8 cellular contexts compared by ENCODE assay signal in the genomic region with DNA sequence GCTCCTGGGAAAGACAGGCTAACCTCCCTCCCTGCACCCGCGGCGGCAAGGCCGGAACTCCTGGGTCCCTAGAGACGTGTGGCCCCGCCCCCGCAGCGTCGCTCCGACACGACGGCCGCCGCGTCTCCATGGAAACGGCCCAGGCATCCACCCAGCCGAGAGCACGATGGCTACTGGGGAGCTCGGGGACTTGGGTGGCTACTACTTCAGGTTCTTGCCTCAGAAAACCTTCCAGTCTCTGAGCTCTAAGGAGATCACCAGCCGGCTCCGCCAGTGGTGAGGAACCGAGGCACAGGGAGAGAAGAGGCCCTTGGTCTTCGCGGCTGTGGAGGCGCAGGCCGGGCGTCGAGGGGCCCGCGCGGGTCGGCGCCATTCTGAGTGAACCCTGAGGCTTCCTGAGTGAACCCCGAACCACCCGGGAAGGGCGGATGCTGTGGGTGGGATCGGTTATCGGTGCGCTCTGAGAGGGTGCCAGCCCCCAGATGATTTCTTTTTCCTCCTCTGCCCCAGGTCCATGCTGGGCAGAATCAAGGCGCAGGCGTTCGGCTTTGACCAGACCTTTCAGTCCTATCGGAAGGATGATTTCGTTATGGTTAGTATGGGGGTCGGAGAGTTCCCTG. TPM values are rescaled to one million over a fixed set of nuclear protein-coding genes. Genes with fewer than 3 reads are reported as not detected.
A peak's percentile ranks its signal among the peaks of the same experiment; 100 is the strongest.
DNase-seq lines count a peak whose midpoint lies in the region; ATAC-seq and TF ChIP-seq lines count a peak whose summit lies in the region.

A gene (plus strand): TSS at position 133 of the 620 bp plus-strand sequence. CDS start 34 bp downstream, at position 167.

- TF ChIP-seq CTCF in PC-3 (conservative IDR thresholded peaks at IDR 0.05; ENCODE audit: low read depth, low read length) (no peak), glutamatergic neuron (IDR thresholded peaks at IDR 0.05; ENCODE audit: partially characterized antibody, unreplicated experiment) (no peak), tibial artery (IDR thresholded peaks at IDR 0.05) (no peak)

- H3K9me3 Mint-ChIP-seq in glutamatergic neuron (ENCODE audit: unreplicated experiment): no peaks in the 10 kb centered on the region

- H2AFZ ChIP-seq in PC-3 (ENCODE audit: low read length): peak within 1 kb of the TSS; percentile 97
- H2AFZ ChIP-seq in neuron (ENCODE audit: low read depth, low read length): peak within 1 kb of the TSS; percentile 88

- H3K27me3 ChIP-seq in PC-3 (ENCODE audit: low read length) (no peaks in the 10 kb centered on the region), neuron (ENCODE audit: insufficient read depth, low read length) (no peaks in the 10 kb centered on the region), tibial artery (no peaks in the 10 kb centered on the region)

- H3K9me2 ChIP-seq in PC-3 (replicated peaks; ENCODE audit: low read length): no peaks in the 10 kb centered on the region

- intact Hi-C loops in PC-3 (cut with micrococcal nuclease) (loop anchor here (1.0 kb wide), 1 partner anchor 63 kb away; a partner anchor contains a TSS), tibial artery (cut with DNase I; ENCODE audit: low total_unique reads) (no loop called here)

- no peaks in the 10 kb centered on the region for H3K4me1 Mint-ChIP-seq in glutamatergic neuron (ENCODE audit: low read depth, unreplicated experiment)

- in situ Hi-C loops in KBM-7 (cut with MboI; ENCODE audit: low pct_unique_long_range_greater_than_20kb, low sequenced_read_pairs): no loop called here

- peak within 1 kb of the TSS; percentile 62 for H3K27ac Mint-ChIP-seq in glutamatergic neuron (ENCODE audit: unreplicated experiment)

- no peaks in the 10 kb centered on the region for H3F3A ChIP-seq in PC-3 (ENCODE audit: low read length, unreplicated experiment)

- BruUV-seq in PC-3 (replicated peaks; lab: Mats Ljungman, UMichigan): TSS peak; percentile 80

- H3K4me3 ChIP-seq in PC-3 (ENCODE audit: low read length) (peak within 1 kb of the TSS; percentile 78), neuron (ENCODE audit: low read length) (peak within 1 kb of the TSS; percentile 51), tibial artery (peak within 1 kb of the TSS; percentile 64 to 86)

- no peaks in the 10 kb centered on the region for H3K36me3 Mint-ChIP-seq in glutamatergic neuron (ENCODE audit: unreplicated experiment)

- peak within 1 kb of the TSS; percentile 97 for H3K4me2 ChIP-seq in PC-3 (ENCODE audit: low read length)

- H3K27ac ChIP-seq in PC-3 (ENCODE audit: low read length): no peak within 1 kb of the TSS
- peak within 1 kb of the TSS; percentile 87 to 93 for H3K27ac ChIP-seq in tibial artery

- POLR2A ChIA-PET in PC-3 (lab: Charles Lee; ENCODE audit: unreplicated experiment): no interaction called here

- ATAC-seq in HG03135 (IDR thresholded peaks at IDR 0.05; ENCODE audit: unreplicated experiment) (peak; percentile 56), PC-3 (peak; percentile 95)

- H3K27me3 Mint-ChIP-seq in glutamatergic neuron (ENCODE audit: unreplicated experiment): no peaks in the 10 kb centered on the region

- H3K4me3 Mint-ChIP-seq in glutamatergic neuron (ENCODE audit: unreplicated experiment): peak within 1 kb of the TSS; percentile 86

- no peaks in the 10 kb centered on the region for H3K79me2 ChIP-seq in PC-3 (ENCODE audit: low read length)

- H3K36me3 ChIP-seq in PC-3 (ENCODE audit: low read depth, low read length) (no peaks in the 10 kb centered on the region), neuron (ENCODE audit: insufficient read depth, low read length) (no peaks in the 10 kb centered on the region), tibial artery (no peaks in the 10 kb centered on the region)

- CTCF ChIA-PET in PC-3 (lab: Charles Lee): no interaction called here

- no peaks in the 10 kb centered on the region for H4K20me1 ChIP-seq in PC-3 (ENCODE audit: low read length)

- H3K4me1 ChIP-seq in PC-3 (ENCODE audit: insufficient read depth, low read length): no peaks in the 10 kb centered on the region
- no peaks in the 10 kb centered on the region for H3K4me1 ChIP-seq in neuron (ENCODE audit: insufficient read depth, low read length)
- peaks cover 0 to 7% (median 6%) of the 10 kb centered on the region in 4 donors for H3K4me1 ChIP-seq in tibial artery

- no peaks in the 10 kb centered on the region for H3K9me3 ChIP-seq in PC-3 (ENCODE audit: low read length)
- no peaks in the 10 kb centered on the region for H3K9me3 ChIP-seq in neuron (ENCODE audit: low read length)
- no peaks in the 10 kb centered on the region for H3K9me3 ChIP-seq in tibial artery

- DNase-seq in COLO829 (ENCODE audit: low spot score): peak; percentile 14
- DNase-seq in PC-3: peak; percentile 77
- DNase-seq in activated naive CD4-positive, alpha-beta T cell treated with anti-CD3 and anti-CD28 coated beads, Interleukin-2, amount 50 U/mL, for 16 hours: peak; percentile 35
- peak; percentile 93 for DNase-seq in glutamatergic neuron
- peak; percentile 93 to 98 for DNase-seq in tibial artery
- no peak for DNase-seq in KBM-7

- peak within 1 kb of the TSS; percentile 53 for H3K9ac ChIP-seq in PC-3 (ENCODE audit: low read length)

RNA-seq across cellular contexts. Expression of the gene that starts here (rescaled TPM):
- total RNA-seq in PC-3 (2014; rRNA removed) (3.2 and 3.9 TPM in 2 replicates), glutamatergic neuron (ENCODE audit: unreplicated experiment) (1.4 TPM)
